In the genomic region with DNA sequence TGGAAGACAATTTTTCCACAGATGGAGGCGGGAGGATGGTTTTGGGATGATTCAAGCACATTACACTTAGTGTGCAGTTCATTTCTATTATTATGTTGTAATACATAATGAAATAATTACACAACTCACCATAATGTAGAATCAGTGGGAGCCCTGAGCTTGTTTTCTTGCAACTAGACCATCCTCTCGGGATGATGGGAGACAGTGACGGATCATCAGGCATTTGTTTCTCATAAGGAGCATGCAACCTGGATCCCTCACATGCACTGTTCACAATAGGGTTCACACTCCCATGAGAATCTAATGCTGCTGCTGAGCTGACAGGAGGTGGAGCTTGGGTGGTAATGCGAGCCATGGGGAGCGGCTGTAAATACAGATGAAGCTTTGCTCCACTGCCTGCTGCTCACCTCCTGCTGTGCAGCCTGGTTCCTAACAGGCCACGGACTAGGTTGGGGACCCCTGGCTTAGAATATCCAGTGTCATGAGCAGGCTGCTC, we compare ENCODE assay signal across 15 cellular contexts. TPM values are rescaled to one million over a fixed set of nuclear protein-coding genes. Genes with fewer than 3 reads are reported as not detected.
DNase-seq lines count a peak whose midpoint lies in the region; ATAC-seq, FAIRE-seq and TF ChIP-seq lines count a peak whose summit lies in the region.
"Had no signal": no experiment of that assay in that cellular context is flagged by ENCODE, and none has a peak within 500 bp of the region (broad histone marks: within the 10 kb centered on the region; RNA-seq: fewer than 3 reads in every experiment).

No MANE protein-coding gene starts in this region.

- no peak for TF ChIP-seq EP300 in gastroesophageal sphincter (IDR thresholded peaks at IDR 0.05)

- WGBS in small intestine, 3 donors = 75 to 78% (median 77%) methylated on average over 6 of the region's 6 CpGs
- 75 to 79% methylated on average over 6 of the region's 6 CpGs for WGBS in aorta, 2 donors
- WGBS in gastroesophageal sphincter (ENCODE audit: low coverage in 1 of 2), 2 donors = 74 to 78% methylated on average over 3 to 4 of the region's 6 CpGs

- H3K36me3 Mint-ChIP-seq in MCF 10A (ENCODE audit: insufficient read depth, unreplicated experiment) = peaks cover 23% of the 10 kb centered on the region

- no peak for TF ChIP-seq CTCF in MCF 10A (IDR thresholded peaks at IDR 0.05; ENCODE audit: unreplicated experiment)
- TF ChIP-seq CTCF in gastroesophageal sphincter (IDR thresholded peaks at IDR 0.05) = no peak

- BruUV-seq in MCF 10A (replicated peaks; lab: Mats Ljungman, UMichigan) = no TSS peak

- no peaks in the 10 kb centered on the region for H3K9me3 Mint-ChIP-seq in MCF 10A (ENCODE audit: unreplicated experiment)
- H3K9me3 Mint-ChIP-seq: activated T-cell treated with anti-CD3 and anti-CD28 coated beads, Interleukin-2, amount 50 U/mL, for 24 hours; stimulated activated naive CD8-positive, alpha-beta T cell treated with anti-CD3 and anti-CD28 coated beads, Interleukin-15, amount 100 ng/mL, for 72 hours had no signal

- TF ChIP-seq POLR2A in gastroesophageal sphincter (IDR thresholded peaks at IDR 0.05) = no peak

- H3K4me3 ChIP-seq in small intestine (ENCODE audit: low read depth in 1 of 2, low read length in 2 of 2) (no peak overlapping the region), aorta (ENCODE audit: low read length in 2 of 2) (no peak overlapping the region), gastroesophageal sphincter (no peak overlapping the region)

- H3K9me3 ChIP-seq in small intestine (ENCODE audit: control insufficient read depth, low read depth) (no peaks in the 10 kb centered on the region), aorta (ENCODE audit: control insufficient read depth, low read length) (no peaks in the 10 kb centered on the region), gastroesophageal sphincter (no peaks in the 10 kb centered on the region)

- FAIRE-seq in small intestine (lab: Jason Lieb, UNC) = no peak
- FAIRE-seq: GM18507 had no signal

- peaks cover 0 to 2% of the 10 kb centered on the region in 2 donors for H3K36me3 ChIP-seq in small intestine (ENCODE audit: control insufficient read depth in 2 of 2, insufficient read depth in 2 of 2, low read length in 2 of 2)
- H3K36me3 ChIP-seq in aorta (ENCODE audit: control insufficient read depth in 1 of 2, insufficient read depth in 2 of 2, low read length in 1 of 2) = no peaks in the 10 kb centered on the region
- H3K36me3 ChIP-seq in gastroesophageal sphincter = peaks cover 0 to 7% of the 10 kb centered on the region in 2 donors

- no peaks in the 10 kb centered on the region for H3K27me3 Mint-ChIP-seq in MCF 10A (ENCODE audit: insufficient read depth, unreplicated experiment)
- H3K27me3 Mint-ChIP-seq: activated T-cell treated with anti-CD3 and anti-CD28 coated beads, Interleukin-2, amount 50 U/mL, for 24 hours; progenitor cell of endocrine pancreas; stimulated activated naive CD8-positive, alpha-beta T cell treated with anti-CD3 and anti-CD28 coated beads, Interleukin-15, amount 100 ng/mL, for 72 hours had no signal

- ATAC-seq in aorta (ENCODE audit: low FRiP score) (no peak), GM18502 (IDR thresholded peaks at IDR 0.05; ENCODE audit: poor library complexity, unreplicated experiment) (no peak), gastroesophageal sphincter (no peak)
- ATAC-seq: stimulated activated naive CD8-positive, alpha-beta T cell treated with anti-CD3 and anti-CD28 coated beads, Interleukin-15, amount 100 ng/mL, for 72 hours had no signal

- peaks cover 8% of the 10 kb centered on the region in 2 donors for H3K4me1 ChIP-seq in small intestine (ENCODE audit: control insufficient read depth in 2 of 2, insufficient read depth in 1 of 2, low read depth in 1 of 2, low read length in 1 of 2)
- H3K4me1 ChIP-seq in aorta (ENCODE audit: control insufficient read depth in 1 of 2, insufficient read depth in 2 of 2, low read length in 2 of 2) = no peaks in the 10 kb centered on the region
- H3K4me1 ChIP-seq in gastroesophageal sphincter = peaks cover 0 to 33% (median 18%) of the 10 kb centered on the region in 3 donors

- POLR2A ChIA-PET in MCF 10A (lab: Yijun Ruan, JAX) = interaction anchor here (0.6 to 3.4 kb wide), 9 partner anchors 13 to 587 kb away, joined by 3 to 33 read pairs (median 5); a partner anchor contains a TSS

- H3K4me3 Mint-ChIP-seq in MCF 10A (ENCODE audit: unreplicated experiment) = no peak overlapping the region

- no peaks in the 10 kb centered on the region for H3K27me3 ChIP-seq in small intestine (ENCODE audit: control insufficient read depth in 2 of 2, insufficient read depth in 2 of 2, low read length in 2 of 2)
- no peaks in the 10 kb centered on the region for H3K27me3 ChIP-seq in aorta (ENCODE audit: control insufficient read depth in 1 of 2, insufficient read depth in 2 of 2, low read length in 1 of 2)
- H3K27me3 ChIP-seq in gastroesophageal sphincter = no peaks in the 10 kb centered on the region

- H3K27ac Mint-ChIP-seq in MCF 10A (ENCODE audit: low read depth, unreplicated experiment) = no peak overlapping the region
- H3K27ac Mint-ChIP-seq: activated T-cell treated with anti-CD3 and anti-CD28 coated beads, Interleukin-2, amount 50 U/mL, for 24 hours; progenitor cell of endocrine pancreas; stimulated activated naive CD8-positive, alpha-beta T cell treated with anti-CD3 and anti-CD28 coated beads, Interleukin-15, amount 100 ng/mL, for 72 hours had no signal

- CTCF ChIA-PET in MCF 10A (lab: Yijun Ruan, JAX) = interaction anchor here (0.6 to 1.1 kb wide), 4 partner anchors 28 to 109 kb away, joined by 3 to 5 read pairs (median 3); no protein-coding TSS in a partner anchor

- intact Hi-C loops in MCF 10A (cut with micrococcal nuclease) = no loop called here
- intact Hi-C loops in aorta (cut with DNase I) = loop anchor here in 1 of 2 donors (5.0 kb wide), 2 partner anchors 40 to 80 kb away; a partner anchor contains a TSS

- DNase-seq in DMS 273 (lab: John Stamatoyannopoulos, UW; ENCODE audit: unreplicated experiment) (peak; percentile 55), DMS 273 treated with DMSO at 0.1 percent for 48 hours (lab: John Stamatoyannopoulos, UW) (no peak), NCI-H1694 (lab: John Stamatoyannopoulos, UW) (peak; percentile 71), MCF 10A (ENCODE audit: unreplicated experiment) (peak; percentile 65), small intestine (peak; percentile 34), aorta (no peak)
- DNase-seq: activated T-cell treated with anti-CD3 and anti-CD28 coated beads, Interleukin-2, amount 50 U/mL, for 24 hours; NCI-H446; stimulated activated CD4-positive, alpha-beta T cell treated with anti-CD3 and anti-CD28 coated beads, Interleukin-2, amount 100 ng/mL, for 24 hours; stimulated activated naive CD8-positive, alpha-beta T cell treated with anti-CD3 and anti-CD28 coated beads, Interleukin-15, amount 100 ng/mL, for 72 hours had no signal

- H3K4me1 Mint-ChIP-seq in MCF 10A (ENCODE audit: insufficient read depth, unreplicated experiment) = peaks cover 21% of the 10 kb centered on the region

- no peak overlapping the region for H3K27ac ChIP-seq in small intestine (ENCODE audit: low read depth in 1 of 2, low read length in 1 of 2)
- no peak overlapping the region for H3K27ac ChIP-seq in aorta (ENCODE audit: low read depth in 1 of 2, low read length in 2 of 2)
- no peak overlapping the region for H3K27ac ChIP-seq in gastroesophageal sphincter
- H3K27ac ChIP-seq: 22Rv1 had no signal

RNA-seq across cellular contexts. Expression of a gene that starts 1.6 kb away (rescaled TPM):
- 1.3 TPM in 2 replicates for total RNA-seq in MCF 10A (2022)
- 1 to 10 TPM in 2 of 3 donors, under 1 TPM in 1; 0.79 to 8.1 (median 3.5) TPM for polyA plus RNA-seq in small intestine
- 1 to 10 TPM in 1 of 2 donors, not detected in 1; 1.4 TPM for total RNA-seq in aorta
- polyA plus RNA-seq in aorta = 1 to 10 TPM in 1 of 2 donors, not detected in 1; 3.5 TPM
- total RNA-seq in gastroesophageal sphincter = 1 to 10 TPM in 1 of 4 donors, under 1 TPM in 1, not detected in 2; 0.93 to 1.3 TPM

RNA-seq across cellular contexts. Expression of a gene that starts 1.9 kb away (rescaled TPM):
- 198 and 226 TPM in 2 replicates for total RNA-seq in MCF 10A (2022)
- 100 to 1,000 TPM in 2 of 3 donors, 10 to 100 TPM in 1; 84.1 to 285 (median 115) TPM for polyA plus RNA-seq in small intestine
- total RNA-seq in aorta = 100 to 1,000 TPM; 114 to 123 TPM
- 10 to 100 TPM; 42.3 to 71.2 TPM for polyA plus RNA-seq in aorta
- 100 to 1,000 TPM in 3 of 4 donors, 10 to 100 TPM in 1; 78.1 to 139 (median 108) TPM for total RNA-seq in gastroesophageal sphincter

RNA-seq across cellular contexts. Expression of a gene that starts 21.4 kb away (rescaled TPM):
- total RNA-seq in MCF 10A (2022) (28.2 and 39.5 TPM in 2 replicates), aorta (1 to 10 TPM; 9.2 to 9.9 TPM), gastroesophageal sphincter (10 to 100 TPM; 11.2 to 16.3 (median 15.3) TPM)
- polyA plus RNA-seq in small intestine (10 to 100 TPM; 30.3 to 66.0 (median 54.9) TPM), aorta (10 to 100 TPM; 26.6 to 29.2 TPM)

RNA-seq across cellular contexts. Expression of a gene that starts 21.5 kb away (rescaled TPM):
- 30.8 and 31.2 TPM in 2 replicates for total RNA-seq in MCF 10A (2022)
- 10 to 100 TPM; 83.3 to 94.4 (median 87.5) TPM for polyA plus RNA-seq in small intestine
- total RNA-seq in aorta = 10 to 100 TPM; 29.2 to 41.2 TPM
- 10 to 100 TPM; 79.5 to 85.4 TPM for polyA plus RNA-seq in aorta
- total RNA-seq in gastroesophageal sphincter = 10 to 100 TPM; 46.0 to 53.4 (median 49.8) TPM

RNA-seq across cellular contexts. Expression of a gene that starts 29.8 kb away (rescaled TPM):
- total RNA-seq in MCF 10A (2022) (2,129 and 2,395 TPM in 2 replicates), aorta (1,000 to 10,000 TPM; 1,304 to 1,328 TPM), gastroesophageal sphincter (1,000 to 10,000 TPM; 1,385 to 2,320 (median 1,660) TPM)
- polyA plus RNA-seq in small intestine (1,000 to 10,000 TPM; 1,890 to 3,725 (median 3,312) TPM), aorta (1,000 to 10,000 TPM; 2,763 to 3,584 TPM)

Comparison
In these comparisons a context has a peak if more than half of its experiments do, and no peak if none do; other contexts are left out.
1. DNase-seq: peak in DMS 273 (single experiment), NCI-H1694 (single experiment), MCF 10A (single experiment) and small intestine (single experiment); none in DMS 273 treated with DMSO at 0.1 percent for 48 hours (single experiment) and aorta (0 of 2).